Comparison of ENCODE assay signal across 1 cellular context in the genomic region with DNA sequence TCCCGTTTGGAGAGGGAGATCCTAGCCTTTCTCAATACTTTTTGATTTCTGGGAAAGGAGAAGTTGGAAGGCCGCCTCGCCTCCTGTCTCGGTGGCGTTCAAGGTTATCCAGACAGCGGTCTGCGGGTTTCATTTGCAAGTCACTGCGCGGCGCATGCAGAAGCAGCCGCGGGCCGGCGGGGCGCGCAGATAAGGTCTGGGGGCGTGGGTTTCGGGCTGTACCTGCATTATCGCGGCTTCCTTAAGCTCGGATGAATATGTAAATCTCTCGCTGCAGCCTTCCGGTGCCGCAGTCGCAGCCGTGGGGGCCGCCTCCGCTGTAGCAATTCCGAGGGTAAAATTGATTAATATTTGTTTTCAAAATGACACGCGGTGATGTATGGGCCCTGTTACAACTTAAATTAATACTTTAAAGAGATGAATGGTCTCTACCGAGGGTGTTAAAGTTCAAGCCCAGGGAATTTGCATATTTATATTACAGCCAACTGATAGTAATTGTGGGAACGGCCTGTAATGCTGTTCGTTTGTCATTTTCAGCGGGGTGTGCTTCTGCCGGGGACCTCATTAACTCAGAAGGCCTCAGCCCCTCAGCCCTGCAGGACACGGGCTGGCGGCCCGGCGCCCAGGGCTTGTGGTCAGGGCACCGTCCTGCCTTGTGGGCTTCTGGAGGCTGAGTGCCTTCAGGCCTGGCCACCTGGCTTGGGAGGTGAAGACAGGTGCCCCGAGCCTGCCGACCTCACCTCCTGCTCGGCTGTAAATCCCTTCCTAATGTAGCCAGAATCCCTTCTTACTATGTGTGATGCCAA.
A peak's percentile ranks its signal among the peaks of the same experiment; 100 is the strongest.
TF ChIP-seq lines count a peak whose summit lies in the region.

No MANE protein-coding gene starts in this region.

TF ChIP-seq in K562, 482 proteins besides CTCF, POLR2A, EP300 and RAD21 (continued from another document and continues in another):
- TF ChIP-seq RREB1 (CRISPR knock-in tag; IDR thresholded peaks at IDR 0.05): no peak
- no peak for TF ChIP-seq CEBPZ (IDR thresholded peaks at IDR 0.05; ENCODE audit: borderline replicate concordance, low read depth, low read length)
- no peak for TF ChIP-seq JUNB (CRISPR knock-in tag; conservative IDR thresholded peaks at IDR 0.05)
- no peak for TF ChIP-seq FOXK1 (CRISPR knock-in tag; IDR thresholded peaks at IDR 0.05; ENCODE audit: borderline replicate concordance)
- no peak for TF ChIP-seq GABPB2 (CRISPR knock-in tag; conservative IDR thresholded peaks at IDR 0.05)
- TF ChIP-seq, protein P1, sequence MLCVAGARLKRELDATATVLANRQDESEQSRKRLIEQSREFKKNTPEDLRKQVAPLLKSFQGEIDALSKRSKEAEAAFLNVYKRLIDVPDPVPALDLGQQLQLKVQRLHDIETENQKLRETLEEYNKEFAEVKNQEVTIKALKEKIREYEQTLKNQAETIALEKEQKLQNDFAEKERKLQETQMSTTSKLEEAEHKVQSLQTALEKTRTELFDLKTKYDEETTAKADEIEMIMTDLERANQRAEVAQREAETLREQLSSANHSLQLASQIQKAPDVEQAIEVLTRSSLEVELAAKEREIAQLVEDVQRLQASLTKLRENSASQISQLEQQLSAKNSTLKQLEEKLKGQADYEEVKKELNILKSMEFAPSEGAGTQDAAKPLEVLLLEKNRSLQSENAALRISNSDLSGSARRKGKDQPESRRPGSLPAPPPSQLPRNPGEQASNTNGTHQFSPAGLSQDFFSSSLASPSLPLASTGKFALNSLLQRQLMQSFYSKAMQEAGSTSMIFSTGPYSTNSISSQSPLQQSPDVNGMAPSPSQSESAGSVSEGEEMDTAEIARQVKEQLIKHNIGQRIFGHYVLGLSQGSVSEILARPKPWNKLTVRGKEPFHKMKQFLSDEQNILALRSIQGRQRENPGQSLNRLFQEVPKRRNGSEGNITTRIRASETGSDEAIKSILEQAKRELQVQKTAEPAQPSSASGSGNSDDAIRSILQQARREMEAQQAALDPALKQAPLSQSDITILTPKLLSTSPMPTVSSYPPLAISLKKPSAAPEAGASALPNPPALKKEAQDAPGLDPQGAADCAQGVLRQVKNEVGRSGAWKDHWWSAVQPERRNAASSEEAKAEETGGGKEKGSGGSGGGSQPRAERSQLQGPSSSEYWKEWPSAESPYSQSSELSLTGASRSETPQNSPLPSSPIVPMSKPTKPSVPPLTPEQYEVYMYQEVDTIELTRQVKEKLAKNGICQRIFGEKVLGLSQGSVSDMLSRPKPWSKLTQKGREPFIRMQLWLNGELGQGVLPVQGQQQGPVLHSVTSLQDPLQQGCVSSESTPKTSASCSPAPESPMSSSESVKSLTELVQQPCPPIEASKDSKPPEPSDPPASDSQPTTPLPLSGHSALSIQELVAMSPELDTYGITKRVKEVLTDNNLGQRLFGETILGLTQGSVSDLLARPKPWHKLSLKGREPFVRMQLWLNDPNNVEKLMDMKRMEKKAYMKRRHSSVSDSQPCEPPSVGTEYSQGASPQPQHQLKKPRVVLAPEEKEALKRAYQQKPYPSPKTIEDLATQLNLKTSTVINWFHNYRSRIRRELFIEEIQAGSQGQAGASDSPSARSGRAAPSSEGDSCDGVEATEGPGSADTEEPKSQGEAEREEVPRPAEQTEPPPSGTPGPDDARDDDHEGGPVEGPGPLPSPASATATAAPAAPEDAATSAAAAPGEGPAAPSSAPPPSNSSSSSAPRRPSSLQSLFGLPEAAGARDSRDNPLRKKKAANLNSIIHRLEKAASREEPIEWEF (CRISPR knock-in tag; IDR thresholded peaks at IDR 0.05): no peak
- peak; percentile 83; the same call in 1 of the 2 replicates for TF ChIP-seq ZBTB7A (IDR thresholded peaks at IDR 0.05; ENCODE audit: borderline replicate concordance, control insufficient read depth, low read depth, low read length)
- no peak for TF ChIP-seq TSC22D4 (tag; IDR thresholded peaks at IDR 0.05)
- TF ChIP-seq SMAD4 (CRISPR knock-in tag; conservative IDR thresholded peaks at IDR 0.05): peak; percentile 99
- TF ChIP-seq, protein P2, sequence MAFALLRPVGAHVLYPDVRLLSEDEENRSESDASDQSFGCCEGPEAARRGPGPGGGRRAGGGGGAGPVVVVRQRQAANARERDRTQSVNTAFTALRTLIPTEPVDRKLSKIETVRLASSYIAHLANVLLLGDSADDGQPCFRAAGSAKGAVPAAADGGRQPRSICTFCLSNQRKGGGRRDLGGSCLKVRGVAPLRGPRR (CRISPR knock-in tag; IDR thresholded peaks at IDR 0.05): no peak
- TF ChIP-seq CBFA2T3 (IDR thresholded peaks at IDR 0.05): peak; percentile 96
- TF ChIP-seq SMAD2 (IDR thresholded peaks at IDR 0.05; ENCODE audit: low read depth, low read length): no peak
- peak; percentile 87 for TF ChIP-seq EGR1 (conservative IDR thresholded peaks at IDR 0.05)
- TF ChIP-seq NONO (IDR thresholded peaks at IDR 0.05; ENCODE audit: low read depth in 2 of 2, low read length in 1 of 2): no peak
- TF ChIP-seq RCOR1 (IDR thresholded peaks at IDR 0.05; ENCODE audit: borderline replicate concordance in 1 of 2, low read depth in 2 of 2, low read length in 2 of 2): peak; percentile 58 to 97; a peak in 3 of 4 replicates
- TF ChIP-seq BHLHE40 (IDR thresholded peaks at IDR 0.05; ENCODE audit: low read length): peak; percentile 93
- TF ChIP-seq ZNF12 (CRISPR knock-in tag; IDR thresholded peaks at IDR 0.05): no peak
- TF ChIP-seq GTF2E2 (tag; IDR thresholded peaks at IDR 0.05): no peak
- TF ChIP-seq PYGO2 (tag; IDR thresholded peaks at IDR 0.05): no peak
- no peak for TF ChIP-seq KLF13 (tag; IDR thresholded peaks at IDR 0.05; ENCODE audit: borderline replicate concordance, low read depth)
- TF ChIP-seq RBFOX2 (IDR thresholded peaks at IDR 0.05; ENCODE audit: low read depth, low read length): peak; percentile 47; the same call in 1 of the 2 replicates
- TF ChIP-seq EP400 (IDR thresholded peaks at IDR 0.05): peak; percentile 37; the same call in 1 of the 2 replicates
- no peak for TF ChIP-seq ETS2 (tag; IDR thresholded peaks at IDR 0.05; ENCODE audit: borderline replicate concordance, poor library complexity, severe bottlenecking)
- TF ChIP-seq CXXC5 (CRISPR knock-in tag; IDR thresholded peaks at IDR 0.05): peak; percentile 99
- TF ChIP-seq E2F1 (CRISPR knock-in tag; IDR thresholded peaks at IDR 0.05): peak; percentile 67; the same call in 1 of the 2 replicates
- TF ChIP-seq TAF9B (IDR thresholded peaks at IDR 0.05; ENCODE audit: partially characterized antibody): peak; percentile 29
- no peak for TF ChIP-seq ATF2 (CRISPR knock-in tag; IDR thresholded peaks at IDR 0.05)
- peak; percentile 53; the same call in 1 of the 2 replicates for TF ChIP-seq CREB1 (IDR thresholded peaks at IDR 0.05)
- no peak for TF ChIP-seq CREB1 (CRISPR knock-in tag; IDR thresholded peaks at IDR 0.05)
- TF ChIP-seq HDGF (IDR thresholded peaks at IDR 0.05): no peak
- TF ChIP-seq ILF3 (IDR thresholded peaks at IDR 0.05; ENCODE audit: borderline replicate concordance): no peak
- TF ChIP-seq ZNF512 (tag; IDR thresholded peaks at IDR 0.05): no peak
- no peak for TF ChIP-seq ZC3H8 (IDR thresholded peaks at IDR 0.05)
- no peak for TF ChIP-seq U2AF1 (optimal IDR thresholded peaks at IDR 0.05; ENCODE audit: low read depth, low read length)
- TF ChIP-seq, protein P3, sequence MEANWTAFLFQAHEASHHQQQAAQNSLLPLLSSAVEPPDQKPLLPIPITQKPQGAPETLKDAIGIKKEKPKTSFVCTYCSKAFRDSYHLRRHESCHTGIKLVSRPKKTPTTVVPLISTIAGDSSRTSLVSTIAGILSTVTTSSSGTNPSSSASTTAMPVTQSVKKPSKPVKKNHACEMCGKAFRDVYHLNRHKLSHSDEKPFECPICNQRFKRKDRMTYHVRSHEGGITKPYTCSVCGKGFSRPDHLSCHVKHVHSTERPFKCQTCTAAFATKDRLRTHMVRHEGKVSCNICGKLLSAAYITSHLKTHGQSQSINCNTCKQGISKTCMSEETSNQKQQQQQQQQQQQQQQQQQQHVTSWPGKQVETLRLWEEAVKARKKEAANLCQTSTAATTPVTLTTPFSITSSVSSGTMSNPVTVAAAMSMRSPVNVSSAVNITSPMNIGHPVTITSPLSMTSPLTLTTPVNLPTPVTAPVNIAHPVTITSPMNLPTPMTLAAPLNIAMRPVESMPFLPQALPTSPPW (CRISPR knock-in tag; IDR thresholded peaks at IDR 0.05): peak; percentile 71; the same call in 1 of the 2 replicates
- TF ChIP-seq RFX1 (IDR thresholded peaks at IDR 0.05): no peak
